ENCODE assay signal across 13 cellular contexts in genomic region chr13:29428992-29429315, GRCh38.
DNase-seq lines count a peak whose midpoint lies in the region; ATAC-seq and TF ChIP-seq lines count a peak whose summit lies in the region.
"Had no signal": no experiment of that assay in that cellular context is flagged by ENCODE, and none has a peak within 500 bp of the region (broad histone marks: within the 10 kb centered on the region; RNA-seq: fewer than 3 reads in every experiment).

No MANE protein-coding gene starts in this region.

- H3K4me1 ChIP-seq in HUES6 (ENCODE audit: control insufficient read depth, insufficient read depth, low read length) (peaks cover 11% of the 10 kb centered on the region; the same call in 1 of the 2 replicates), mesodermal cell (ENCODE audit: control insufficient read depth, insufficient read depth, low read length, poor library complexity, severe bottlenecking) (peaks cover under 1% of the 10 kb centered on the region), stomach smooth muscle (ENCODE audit: control insufficient read depth, insufficient read depth, low read length) (peaks cover 3% of the 10 kb centered on the region), Karpas-422 (ENCODE audit: low read length) (no peaks in the 10 kb centered on the region)

- peak overlapping the region; percentile 82 for H3K4me3 ChIP-seq in HUES6 (ENCODE audit: low read depth, low read length)
- H3K4me3 ChIP-seq in dorsolateral prefrontal cortex: peak overlapping the region; percentile 9 to 75 (median 54)
- peak overlapping the region; percentile 30 for H3K4me3 ChIP-seq in mesodermal cell (ENCODE audit: extremely low read depth, insufficient read depth, low read length, poor library complexity, severe bottlenecking)
- peak overlapping the region; percentile 69 to 79 for H3K4me3 ChIP-seq in stomach smooth muscle (ENCODE audit: low read length in 2 of 2)
- no peak overlapping the region for H3K4me3 ChIP-seq in Karpas-422 (ENCODE audit: low read length)

- no peak for DNase-seq in dorsolateral prefrontal cortex
- no peak for DNase-seq in CD4-positive, alpha-beta T cell
- DNase-seq in Karpas-422: no peak
- no peak for DNase-seq in NCI-H82 treated with DMSO at 0.1 percent for 48 hours (lab: John Stamatoyannopoulos, UW; ENCODE audit: unreplicated experiment)
- DNase-seq: activated B cell treated with CpG ODN at 0.5 μM for 24 hours; activated T-cell treated with anti-CD3 and anti-CD28 coated beads, Interleukin-2, amount 50 U/mL, for 4 hours had no signal

- H3K27ac ChIP-seq in HUES6 (ENCODE audit: low read depth, low read length): no peak overlapping the region
- H3K27ac ChIP-seq in dorsolateral prefrontal cortex: peak overlapping the region in 37 of 59 donors; percentile 18 to 74 (median 60)
- no peak overlapping the region for H3K27ac ChIP-seq in mesodermal cell (ENCODE audit: low read depth, low read length, severe bottlenecking)
- H3K27ac ChIP-seq in stomach smooth muscle (ENCODE audit: low read length): peak overlapping the region; percentile 75
- H3K27ac ChIP-seq in CD4-positive, alpha-beta T cell (ENCODE audit: low read depth, low read length): no peak overlapping the region
- no peak overlapping the region for H3K27ac ChIP-seq in Karpas-422 (ENCODE audit: low read length)

- 0 to 20% methylated on average over 1 to 3 of the region's 5 CpGs for WGBS in mesodermal cell (ENCODE audit: insufficient coverage in 2 of 2), 2 experiments

- H3K79me2 ChIP-seq in Karpas-422 (ENCODE audit: low read length): no peaks in the 10 kb centered on the region

- ATAC-seq in GM18511 (IDR thresholded peaks at IDR 0.05; ENCODE audit: unreplicated experiment): no peak
- no peak for ATAC-seq in CD4-positive, alpha-beta T cell (ENCODE audit: poor library complexity)

- H3K9me3 ChIP-seq in HUES6 (ENCODE audit: control insufficient read depth, insufficient read depth, low read depth, low read length) (no peaks in the 10 kb centered on the region), mesodermal cell (ENCODE audit: control insufficient read depth, low read length) (no peaks in the 10 kb centered on the region), stomach smooth muscle (ENCODE audit: control insufficient read depth in 2 of 2, low read length in 2 of 2) (peaks cover 0 to 2% of the 10 kb centered on the region in 2 donors), Karpas-422 (ENCODE audit: low read length) (no peaks in the 10 kb centered on the region)
- no peaks in the 10 kb centered on the region for H3K9me3 ChIP-seq in CD4-positive, alpha-beta T cell (ENCODE audit: control insufficient read depth, low read length)

- H3K27ac Mint-ChIP-seq in CD4-positive, alpha-beta T cell: no peak overlapping the region
- H3K27ac Mint-ChIP-seq: activated B cell treated with CpG ODN at 0.5 μM for 24 hours; memory B cell; stimulated activated effector memory CD8-positive, alpha-beta T cell treated with anti-CD3 and anti-CD28 coated beads, Interleukin-12 subunit alpha, Interleukin-12 subunit beta, amount 100 ng/mL, for 72 hours had no signal

- intact Hi-C loops in dorsolateral prefrontal cortex (cut with DNase I): no loop called here
- intact Hi-C loops in CD4-positive, alpha-beta T cell (cut with DNase I, micrococcal nuclease): no loop called here

- CTCF ChIA-PET in CD4-positive, alpha-beta T cell (lab: Charles Lee): no interaction called here

- H3K4me2 ChIP-seq in Karpas-422 (ENCODE audit: low read depth, low read length, poor library complexity, severe bottlenecking): no peak overlapping the region

- POLR2A ChIA-PET in CD4-positive, alpha-beta T cell (lab: Charles Lee): no interaction called here

- no peaks in the 10 kb centered on the region for H3K36me3 Mint-ChIP-seq in CD4-positive, alpha-beta T cell (ENCODE audit: low read depth)
- H3K36me3 Mint-ChIP-seq: memory B cell; stimulated activated effector memory CD8-positive, alpha-beta T cell treated with anti-CD3 and anti-CD28 coated beads, Interleukin-12 subunit alpha, Interleukin-12 subunit beta, amount 100 ng/mL, for 72 hours had no signal

- no peak for TF ChIP-seq CTCF in dorsolateral prefrontal cortex (IDR thresholded peaks at IDR 0.05 in 54 of 56, conservative IDR thresholded peaks at IDR 0.05 in 2 of 56; ENCODE audit: low read depth in 1 of 56, partially characterized antibody in 56 of 56)
- TF ChIP-seq CTCF in CD4-positive, alpha-beta T cell (IDR thresholded peaks at IDR 0.05): no peak

- no peaks in the 10 kb centered on the region for H3K4me1 Mint-ChIP-seq in CD4-positive, alpha-beta T cell (ENCODE audit: low read depth)
- H3K4me1 Mint-ChIP-seq: memory B cell had no signal

- H3K9me2 ChIP-seq in Karpas-422 (replicated peaks; ENCODE audit: insufficient read depth, low read length): no peaks in the 10 kb centered on the region

- no peak overlapping the region for H2AFZ ChIP-seq in Karpas-422 (ENCODE audit: low read length)

- peaks cover 68% of the 10 kb centered on the region for H3K27me3 Mint-ChIP-seq in CD4-positive, alpha-beta T cell

- peaks cover 26% of the 10 kb centered on the region for H3K27me3 ChIP-seq in HUES6 (ENCODE audit: control insufficient read depth, insufficient read depth, low read length)
- H3K27me3 ChIP-seq in dorsolateral prefrontal cortex: peaks cover 0 to 20% (median 0%) of the 10 kb centered on the region in 45 donors
- H3K27me3 ChIP-seq in stomach smooth muscle (ENCODE audit: control insufficient read depth in 1 of 2, insufficient read depth in 2 of 2, low read length in 2 of 2): no peaks in the 10 kb centered on the region
- peaks cover 55% of the 10 kb centered on the region for H3K27me3 ChIP-seq in CD4-positive, alpha-beta T cell (ENCODE audit: control insufficient read depth, insufficient read depth, low read length)
- no peaks in the 10 kb centered on the region for H3K27me3 ChIP-seq in Karpas-422 (ENCODE audit: low read length)

- H3K36me3 ChIP-seq in HUES6 (ENCODE audit: control insufficient read depth, insufficient read depth, low read length) (no peaks in the 10 kb centered on the region), mesodermal cell (ENCODE audit: control insufficient read depth, insufficient read depth, low read length) (no peaks in the 10 kb centered on the region), stomach smooth muscle (ENCODE audit: control insufficient read depth in 2 of 2, insufficient read depth in 2 of 2, low read length in 2 of 2) (no peaks in the 10 kb centered on the region), Karpas-422 (ENCODE audit: insufficient read depth, low read length) (no peaks in the 10 kb centered on the region)

- no peaks in the 10 kb centered on the region for H3K9me3 Mint-ChIP-seq in CD4-positive, alpha-beta T cell
- H3K9me3 Mint-ChIP-seq: activated B cell treated with CpG ODN at 0.5 μM for 24 hours; activated T-cell treated with anti-CD3 and anti-CD28 coated beads, Interleukin-2, amount 50 U/mL, for 4 hours; central memory CD8-positive, alpha-beta T cell; memory B cell; stimulated activated effector memory CD8-positive, alpha-beta T cell treated with anti-CD3 and anti-CD28 coated beads, Interleukin-12 subunit alpha, Interleukin-12 subunit beta, amount 100 ng/mL, for 72 hours had no signal

- no peaks in the 10 kb centered on the region for H4K20me1 ChIP-seq in Karpas-422 (ENCODE audit: insufficient read depth, low read depth, low read length)

- no peak overlapping the region for H3K4me3 Mint-ChIP-seq in CD4-positive, alpha-beta T cell
- H3K4me3 Mint-ChIP-seq: activated T-cell treated with anti-CD3 and anti-CD28 coated beads, Interleukin-2, amount 50 U/mL, for 4 hours; central memory CD8-positive, alpha-beta T cell; stimulated activated effector memory CD8-positive, alpha-beta T cell treated with anti-CD3 and anti-CD28 coated beads, Interleukin-12 subunit alpha, Interleukin-12 subunit beta, amount 100 ng/mL, for 72 hours had no signal

- H3K9ac ChIP-seq in HUES6 (ENCODE audit: low read length) (no peak overlapping the region), stomach smooth muscle (ENCODE audit: low read length in 2 of 2) (peak overlapping the region; percentile 44 to 52), Karpas-422 (ENCODE audit: low read length) (no peak overlapping the region)

Comparison
In these comparisons a context has a peak if more than half of its experiments do, and no peak if none do; other contexts are left out.
1. H3K27ac ChIP-seq: peak in dorsolateral prefrontal cortex (37 of 59) and stomach smooth muscle (single experiment); none in HUES6 (single experiment), mesodermal cell (single experiment), CD4-positive, alpha-beta T cell (single experiment) and Karpas-422 (single experiment).
2. H3K9ac ChIP-seq: peak in stomach smooth muscle (2 of 2); none in HUES6 (single experiment) and Karpas-422 (single experiment).